ENCODE assay signal across 8 cellular contexts in the genomic region with DNA sequence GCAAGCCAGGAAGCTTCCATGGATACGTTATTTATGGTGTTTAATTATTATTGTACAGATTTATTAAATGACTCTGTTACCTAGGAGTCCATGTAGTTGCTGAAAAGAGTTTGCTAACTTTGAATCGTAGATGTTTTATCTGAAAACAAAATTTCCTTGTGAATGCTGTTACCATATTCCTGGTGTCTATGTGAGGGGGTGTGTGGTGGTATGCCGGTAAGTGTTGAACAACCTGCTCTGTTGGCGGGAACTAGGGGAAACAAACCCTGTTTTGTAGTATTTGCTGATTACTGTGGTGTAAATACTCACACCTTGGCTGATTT.
"Had no signal": no experiment of that assay in that cellular context is flagged by ENCODE, and none has a peak within 500 bp of the region (broad histone marks: within the 10 kb centered on the region; RNA-seq: fewer than 3 reads in every experiment).

No MANE protein-coding gene starts in this region.

- H3K27ac ChIP-seq: GM23248 had no signal

- H3K27me3 Mint-ChIP-seq: IgD-negative memory B cell had no signal

- H3K4me1 ChIP-seq: HAP-1 had no signal

- H2AFZ ChIP-seq: GM23248 had no signal

- H3K9me3 ChIP-seq: HAP-1 had no signal

- H3K27ac Mint-ChIP-seq: HFFc6, IgD-negative memory B cell had no signal

- DNase-seq: GM23248, GOT3, H7, HFFc6 had no signal

- H3K36me3 Mint-ChIP-seq: IgD-negative memory B cell had no signal

- H3K4me1 Mint-ChIP-seq: IgD-negative memory B cell had no signal

- H3K9me3 Mint-ChIP-seq: IgD-negative memory B cell had no signal

- ATAC-seq: HCT116 had no signal

- H3K9ac ChIP-seq: GM23248 had no signal

- FAIRE-seq: HTR-8/SVneo had no signal

- H3K4me3 Mint-ChIP-seq: HFFc6, IgD-negative memory B cell had no signal

- H3K36me3 ChIP-seq: HAP-1 had no signal

- H3K4me3 ChIP-seq: GM23248, HAP-1 had no signal
